ENCODE assay signal across 1 cellular context in the genomic region with DNA sequence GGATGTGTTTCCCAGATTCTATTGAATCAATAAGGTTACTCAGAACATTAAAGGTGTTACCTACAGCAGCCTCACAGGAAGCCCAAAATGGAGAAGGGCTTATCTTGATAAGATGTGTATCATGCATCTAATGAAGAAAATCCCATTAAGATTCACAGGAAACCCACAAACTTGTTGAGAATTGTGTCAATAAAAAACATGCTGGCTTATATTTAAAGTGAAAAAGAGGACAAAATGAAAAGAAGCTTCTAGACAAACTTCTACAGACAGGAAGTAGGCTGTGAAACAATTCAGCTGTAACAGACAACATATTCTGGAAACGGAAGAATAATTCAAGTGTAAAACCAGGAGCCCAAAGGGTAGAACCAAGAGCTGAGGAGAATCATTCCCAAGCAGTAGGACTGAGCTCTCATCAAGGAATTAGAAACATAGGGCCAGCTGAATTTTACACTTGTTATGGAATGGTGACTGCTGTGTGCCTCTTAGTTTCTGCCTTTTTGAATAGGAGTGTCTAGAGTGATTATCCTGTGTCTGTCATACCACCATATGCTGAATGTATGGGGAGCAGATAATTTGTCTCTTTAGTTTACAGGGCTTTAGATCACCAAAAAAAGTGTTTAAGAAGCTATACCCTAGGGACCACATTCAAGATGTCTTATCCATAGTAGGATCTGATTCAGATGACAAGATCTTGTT.
TF ChIP-seq lines count a peak whose summit lies in the region.

No MANE protein-coding gene starts in this region.

TF ChIP-seq in GM12878, 131 proteins besides CTCF, POLR2A, EP300 and RAD21:
- TF ChIP-seq, protein P1, sequence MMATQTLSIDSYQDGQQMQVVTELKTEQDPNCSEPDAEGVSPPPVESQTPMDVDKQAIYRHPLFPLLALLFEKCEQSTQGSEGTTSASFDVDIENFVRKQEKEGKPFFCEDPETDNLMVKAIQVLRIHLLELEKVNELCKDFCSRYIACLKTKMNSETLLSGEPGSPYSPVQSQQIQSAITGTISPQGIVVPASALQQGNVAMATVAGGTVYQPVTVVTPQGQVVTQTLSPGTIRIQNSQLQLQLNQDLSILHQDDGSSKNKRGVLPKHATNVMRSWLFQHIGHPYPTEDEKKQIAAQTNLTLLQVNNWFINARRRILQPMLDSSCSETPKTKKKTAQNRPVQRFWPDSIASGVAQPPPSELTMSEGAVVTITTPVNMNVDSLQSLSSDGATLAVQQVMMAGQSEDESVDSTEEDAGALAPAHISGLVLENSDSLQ (IDR thresholded peaks at IDR 0.05): 0 out of 2 replicates have a peak, but pooled peaks have one; percentile 11
- no peak for TF ChIP-seq RFX5 (IDR thresholded peaks at IDR 0.05; ENCODE audit: low read depth, low read length)
- TF ChIP-seq IKZF2 (IDR thresholded peaks at IDR 0.05): peak in 1 of 2 experiments; percentile 18; a peak in 1 of 4 replicates
